1 cellular context compared by ENCODE assay signal in the genomic region with DNA sequence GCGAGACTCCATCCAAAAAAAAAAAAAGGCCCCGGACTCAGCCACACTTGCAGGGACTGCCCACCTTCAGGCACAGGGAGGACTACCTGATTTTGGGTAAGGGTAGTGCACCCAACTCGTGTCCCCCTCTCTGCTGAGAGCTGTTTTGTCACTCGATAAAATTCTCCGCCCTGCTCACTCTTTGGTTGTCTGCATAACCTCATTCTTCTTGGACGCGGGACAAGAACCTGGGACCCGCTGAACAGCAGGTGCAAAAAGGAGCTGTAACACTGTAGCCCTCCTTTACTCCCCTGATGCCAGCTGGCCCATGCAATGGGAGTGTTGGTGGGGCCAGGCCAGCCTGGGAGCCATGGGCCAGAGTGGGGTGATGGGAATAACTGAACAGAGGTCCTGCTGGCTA.
TF ChIP-seq lines count a peak whose summit lies in the region.

No MANE protein-coding gene starts in this region.

TF ChIP-seq in GM12891, 5 proteins besides CTCF, POLR2A, EP300 and RAD21 (continued from another document):
- TF ChIP-seq TAF1 (IDR thresholded peaks at IDR 0.05; ENCODE audit: low read depth, low read length): no peak
